In the genomic region with DNA sequence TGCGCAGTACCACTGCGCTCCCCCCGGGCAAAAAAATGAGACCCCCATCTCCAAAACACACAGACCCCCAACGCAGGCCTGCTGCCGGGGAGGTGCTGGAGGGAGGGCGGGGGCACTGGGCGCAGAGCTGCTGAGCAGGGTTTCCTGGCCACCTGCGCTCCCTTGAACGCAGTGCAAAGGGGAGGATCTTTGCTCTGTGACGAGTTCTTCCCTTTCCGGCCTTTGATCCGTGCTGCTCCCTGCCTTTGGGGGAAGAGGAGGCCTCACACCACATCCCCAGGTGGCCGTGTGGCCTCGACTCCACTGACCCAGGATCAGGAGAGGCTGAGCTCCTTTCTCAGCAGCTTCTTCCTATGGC, we compare ENCODE assay signal across 1 cellular context.
TF ChIP-seq lines count a peak whose summit lies in the region.

No MANE protein-coding gene starts in this region.

TF ChIP-seq in GM23338, 12 proteins besides CTCF, POLR2A, EP300 and RAD21 (continued from another document):
- TF ChIP-seq, protein P1, sequence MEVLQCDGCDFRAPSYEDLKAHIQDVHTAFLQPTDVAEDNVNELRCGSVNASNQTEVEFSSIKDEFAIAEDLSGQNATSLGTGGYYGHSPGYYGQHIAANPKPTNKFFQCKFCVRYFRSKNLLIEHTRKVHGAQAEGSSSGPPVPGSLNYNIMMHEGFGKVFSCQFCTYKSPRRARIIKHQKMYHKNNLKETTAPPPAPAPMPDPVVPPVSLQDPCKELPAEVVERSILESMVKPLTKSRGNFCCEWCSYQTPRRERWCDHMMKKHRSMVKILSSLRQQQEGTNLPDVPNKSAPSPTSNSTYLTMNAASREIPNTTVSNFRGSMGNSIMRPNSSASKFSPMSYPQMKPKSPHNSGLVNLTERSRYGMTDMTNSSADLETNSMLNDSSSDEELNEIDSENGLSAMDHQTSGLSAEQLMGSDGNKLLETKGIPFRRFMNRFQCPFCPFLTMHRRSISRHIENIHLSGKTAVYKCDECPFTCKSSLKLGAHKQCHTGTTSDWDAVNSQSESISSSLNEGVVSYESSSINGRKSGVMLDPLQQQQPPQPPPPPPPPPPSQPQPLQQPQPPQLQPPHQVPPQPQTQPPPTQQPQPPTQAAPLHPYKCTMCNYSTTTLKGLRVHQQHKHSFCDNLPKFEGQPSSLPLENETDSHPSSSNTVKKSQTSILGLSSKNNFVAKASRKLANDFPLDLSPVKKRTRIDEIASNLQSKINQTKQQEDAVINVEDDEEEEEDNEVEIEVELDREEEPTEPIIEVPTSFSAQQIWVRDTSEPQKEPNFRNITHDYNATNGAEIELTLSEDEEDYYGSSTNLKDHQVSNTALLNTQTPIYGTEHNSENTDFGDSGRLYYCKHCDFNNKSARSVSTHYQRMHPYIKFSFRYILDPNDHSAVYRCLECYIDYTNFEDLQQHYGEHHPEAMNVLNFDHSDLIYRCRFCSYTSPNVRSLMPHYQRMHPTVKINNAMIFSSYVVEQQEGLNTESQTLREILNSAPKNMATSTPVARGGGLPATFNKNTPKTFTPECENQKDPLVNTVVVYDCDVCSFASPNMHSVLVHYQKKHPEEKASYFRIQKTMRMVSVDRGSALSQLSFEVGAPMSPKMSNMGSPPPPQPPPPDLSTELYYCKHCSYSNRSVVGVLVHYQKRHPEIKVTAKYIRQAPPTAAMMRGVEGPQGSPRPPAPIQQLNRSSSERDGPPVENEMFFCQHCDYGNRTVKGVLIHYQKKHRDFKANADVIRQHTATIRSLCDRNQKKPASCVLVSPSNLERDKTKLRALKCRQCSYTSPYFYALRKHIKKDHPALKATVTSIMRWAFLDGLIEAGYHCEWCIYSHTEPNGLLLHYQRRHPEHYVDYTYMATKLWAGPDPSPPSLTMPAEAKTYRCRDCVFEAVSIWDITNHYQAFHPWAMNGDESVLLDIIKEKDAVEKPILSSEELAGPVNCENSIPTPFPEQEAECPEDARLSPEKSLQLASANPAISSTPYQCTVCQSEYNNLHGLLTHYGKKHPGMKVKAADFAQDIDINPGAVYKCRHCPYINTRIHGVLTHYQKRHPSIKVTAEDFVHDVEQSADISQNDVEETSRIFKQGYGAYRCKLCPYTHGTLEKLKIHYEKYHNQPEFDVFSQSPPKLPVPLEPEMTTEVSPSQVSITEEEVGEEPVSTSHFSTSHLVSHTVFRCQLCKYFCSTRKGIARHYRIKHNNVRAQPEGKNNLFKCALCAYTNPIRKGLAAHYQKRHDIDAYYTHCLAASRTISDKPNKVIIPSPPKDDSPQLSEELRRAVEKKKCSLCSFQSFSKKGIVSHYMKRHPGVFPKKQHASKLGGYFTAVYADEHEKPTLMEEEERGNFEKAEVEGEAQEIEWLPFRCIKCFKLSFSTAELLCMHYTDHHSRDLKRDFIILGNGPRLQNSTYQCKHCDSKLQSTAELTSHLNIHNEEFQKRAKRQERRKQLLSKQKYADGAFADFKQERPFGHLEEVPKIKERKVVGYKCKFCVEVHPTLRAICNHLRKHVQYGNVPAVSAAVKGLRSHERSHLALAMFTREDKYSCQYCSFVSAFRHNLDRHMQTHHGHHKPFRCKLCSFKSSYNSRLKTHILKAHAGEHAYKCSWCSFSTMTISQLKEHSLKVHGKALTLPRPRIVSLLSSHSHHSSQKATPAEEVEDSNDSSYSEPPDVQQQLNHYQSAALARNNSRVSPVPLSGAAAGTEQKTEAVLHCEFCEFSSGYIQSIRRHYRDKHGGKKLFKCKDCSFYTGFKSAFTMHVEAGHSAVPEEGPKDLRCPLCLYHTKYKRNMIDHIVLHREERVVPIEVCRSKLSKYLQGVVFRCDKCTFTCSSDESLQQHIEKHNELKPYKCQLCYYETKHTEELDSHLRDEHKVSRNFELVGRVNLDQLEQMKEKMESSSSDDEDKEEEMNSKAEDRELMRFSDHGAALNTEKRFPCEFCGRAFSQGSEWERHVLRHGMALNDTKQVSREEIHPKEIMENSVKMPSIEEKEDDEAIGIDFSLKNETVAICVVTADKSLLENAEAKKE (CRISPR knock-in tag; IDR thresholded peaks at IDR 0.05), result no peak
- TF ChIP-seq STAT1 (IDR thresholded peaks at IDR 0.05; ENCODE audit: unreplicated experiment) (no peak), EZH2 (IDR thresholded peaks at IDR 0.05; ENCODE audit: low read depth, unreplicated experiment) (no peak), POLR2AphosphoS5 (IDR thresholded peaks at IDR 0.05; ENCODE audit: low read depth) (no peak), EZH2phosphoT487 (IDR thresholded peaks at IDR 0.05; ENCODE audit: unreplicated experiment) (no peak), NANOG (IDR thresholded peaks at IDR 0.05; ENCODE audit: borderline replicate concordance) (no peak), ZNF331 (CRISPR knock-in tag; IDR thresholded peaks at IDR 0.05; ENCODE audit: low read depth) (no peak)
- TF ChIP-seq, protein P2, sequence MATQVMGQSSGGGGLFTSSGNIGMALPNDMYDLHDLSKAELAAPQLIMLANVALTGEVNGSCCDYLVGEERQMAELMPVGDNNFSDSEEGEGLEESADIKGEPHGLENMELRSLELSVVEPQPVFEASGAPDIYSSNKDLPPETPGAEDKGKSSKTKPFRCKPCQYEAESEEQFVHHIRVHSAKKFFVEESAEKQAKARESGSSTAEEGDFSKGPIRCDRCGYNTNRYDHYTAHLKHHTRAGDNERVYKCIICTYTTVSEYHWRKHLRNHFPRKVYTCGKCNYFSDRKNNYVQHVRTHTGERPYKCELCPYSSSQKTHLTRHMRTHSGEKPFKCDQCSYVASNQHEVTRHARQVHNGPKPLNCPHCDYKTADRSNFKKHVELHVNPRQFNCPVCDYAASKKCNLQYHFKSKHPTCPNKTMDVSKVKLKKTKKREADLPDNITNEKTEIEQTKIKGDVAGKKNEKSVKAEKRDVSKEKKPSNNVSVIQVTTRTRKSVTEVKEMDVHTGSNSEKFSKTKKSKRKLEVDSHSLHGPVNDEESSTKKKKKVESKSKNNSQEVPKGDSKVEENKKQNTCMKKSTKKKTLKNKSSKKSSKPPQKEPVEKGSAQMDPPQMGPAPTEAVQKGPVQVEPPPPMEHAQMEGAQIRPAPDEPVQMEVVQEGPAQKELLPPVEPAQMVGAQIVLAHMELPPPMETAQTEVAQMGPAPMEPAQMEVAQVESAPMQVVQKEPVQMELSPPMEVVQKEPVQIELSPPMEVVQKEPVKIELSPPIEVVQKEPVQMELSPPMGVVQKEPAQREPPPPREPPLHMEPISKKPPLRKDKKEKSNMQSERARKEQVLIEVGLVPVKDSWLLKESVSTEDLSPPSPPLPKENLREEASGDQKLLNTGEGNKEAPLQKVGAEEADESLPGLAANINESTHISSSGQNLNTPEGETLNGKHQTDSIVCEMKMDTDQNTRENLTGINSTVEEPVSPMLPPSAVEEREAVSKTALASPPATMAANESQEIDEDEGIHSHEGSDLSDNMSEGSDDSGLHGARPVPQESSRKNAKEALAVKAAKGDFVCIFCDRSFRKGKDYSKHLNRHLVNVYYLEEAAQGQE (IDR thresholded peaks at IDR 0.05; ENCODE audit: unreplicated experiment), result no peak
- TF ChIP-seq, protein P3, sequence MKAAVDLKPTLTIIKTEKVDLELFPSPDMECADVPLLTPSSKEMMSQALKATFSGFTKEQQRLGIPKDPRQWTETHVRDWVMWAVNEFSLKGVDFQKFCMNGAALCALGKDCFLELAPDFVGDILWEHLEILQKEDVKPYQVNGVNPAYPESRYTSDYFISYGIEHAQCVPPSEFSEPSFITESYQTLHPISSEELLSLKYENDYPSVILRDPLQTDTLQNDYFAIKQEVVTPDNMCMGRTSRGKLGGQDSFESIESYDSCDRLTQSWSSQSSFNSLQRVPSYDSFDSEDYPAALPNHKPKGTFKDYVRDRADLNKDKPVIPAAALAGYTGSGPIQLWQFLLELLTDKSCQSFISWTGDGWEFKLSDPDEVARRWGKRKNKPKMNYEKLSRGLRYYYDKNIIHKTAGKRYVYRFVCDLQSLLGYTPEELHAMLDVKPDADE (IDR thresholded peaks at IDR 0.05), result no peak
